In the genomic region with DNA sequence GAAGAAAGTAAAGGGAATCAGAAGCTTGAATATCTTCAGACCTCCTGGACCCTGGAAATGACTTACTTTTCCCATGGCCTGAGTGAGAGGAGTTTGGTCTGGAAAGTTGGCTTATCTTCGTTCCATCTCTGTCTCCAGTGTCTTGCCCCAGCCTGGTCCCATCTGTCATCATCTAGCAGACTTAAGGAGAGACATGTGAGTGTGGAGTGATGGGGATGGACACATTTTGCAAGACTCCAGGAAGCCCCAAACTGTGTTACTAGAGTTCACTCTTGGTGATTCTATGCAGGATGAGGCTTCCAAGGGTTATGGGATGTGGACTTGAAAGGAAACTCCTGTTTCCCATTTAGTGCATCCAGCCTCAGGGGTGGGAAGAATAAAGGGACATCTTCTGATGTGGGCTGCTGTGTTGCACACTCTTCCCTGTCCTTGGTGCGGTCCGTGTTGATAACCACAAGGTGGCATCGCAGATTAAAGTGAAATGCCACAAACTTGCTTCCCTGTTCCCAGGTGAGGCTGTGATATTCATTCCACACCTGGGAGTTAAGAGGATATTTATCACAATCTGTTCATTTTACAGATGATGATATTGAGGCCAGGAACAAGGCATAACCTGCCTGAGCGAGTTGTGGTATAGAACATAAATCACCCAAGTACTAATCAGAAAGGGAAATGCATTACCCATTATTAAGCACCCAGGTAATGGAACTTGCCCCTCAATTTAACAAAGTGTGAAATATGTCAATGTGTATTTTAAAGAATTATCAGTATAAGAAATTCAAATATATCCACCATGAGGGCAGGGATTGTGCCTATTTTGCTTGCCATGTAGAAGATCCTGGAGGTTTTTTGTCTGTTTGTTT, we compare ENCODE assay signal across 9 cellular contexts.
DNase-seq lines count a peak whose midpoint lies in the region; ATAC-seq and TF ChIP-seq lines count a peak whose summit lies in the region.
"Had no signal": no experiment of that assay in that cellular context is flagged by ENCODE, and none has a peak within 500 bp of the region (broad histone marks: within the 10 kb centered on the region; RNA-seq: fewer than 3 reads in every experiment).

No MANE protein-coding gene starts in this region.

- no peaks in the 10 kb centered on the region for H3K9me3 ChIP-seq in neural cell (ENCODE audit: low read length)

- no peaks in the 10 kb centered on the region for H3K9me2 ChIP-seq in neural cell (ENCODE audit: insufficient read depth, low read length)

- H3K36me3 Mint-ChIP-seq in endothelial cell (ENCODE audit: low read depth, unreplicated experiment) = no peaks in the 10 kb centered on the region
- H3K36me3 Mint-ChIP-seq in immature natural killer cell = no peaks in the 10 kb centered on the region
- no peaks in the 10 kb centered on the region for H3K36me3 Mint-ChIP-seq in activated CD4-positive, alpha-beta T cell treated with anti-CD3 and anti-CD28 coated beads for 36 hours (ENCODE audit: low read depth)
- H3K36me3 Mint-ChIP-seq: CD4-positive, CD25-positive, alpha-beta regulatory T cell had no signal

- H3K36me3 ChIP-seq in neural cell (ENCODE audit: insufficient read depth, low read length) = no peaks in the 10 kb centered on the region

- POLR2A ChIA-PET in activated CD4-positive, alpha-beta T cell treated with anti-CD3 and anti-CD28 coated beads for 36 hours (lab: Charles Lee) = no interaction called here

- H2AFZ ChIP-seq in neural cell (ENCODE audit: low read depth, low read length) = no peak overlapping the region

- no peaks in the 10 kb centered on the region for H3K27me3 ChIP-seq in neural cell (ENCODE audit: insufficient read depth, low read depth, low read length)

- DNase-seq in NCI-H146 (lab: John Stamatoyannopoulos, UW) (peak; percentile 2), NCI-H146 treated with DMSO at 0.1 percent for 48 hours (lab: John Stamatoyannopoulos, UW; ENCODE audit: unreplicated experiment) (no peak), NCI-H460 (ENCODE audit: extremely low read depth, low read depth) (peak; percentile 66), endothelial cell (ENCODE audit: low spot score) (peak; percentile 36), CD1c-positive myeloid dendritic cell (ENCODE audit: extremely low spot score) (no peak), immature natural killer cell (no peak)
- DNase-seq in activated CD4-positive, alpha-beta T cell treated with anti-CD3 and anti-CD28 coated beads for 36 hours = no peak

- no peak overlapping the region for H3K27ac Mint-ChIP-seq in endothelial cell (ENCODE audit: unreplicated experiment)
- H3K27ac Mint-ChIP-seq in immature natural killer cell = no peak overlapping the region
- H3K27ac Mint-ChIP-seq in activated CD4-positive, alpha-beta T cell treated with anti-CD3 and anti-CD28 coated beads for 36 hours = no peak overlapping the region

- no peak overlapping the region for H3K4me3 ChIP-seq in neural cell (ENCODE audit: low read length)

- no peak overlapping the region for H3K4me2 ChIP-seq in neural cell (ENCODE audit: low read length)

- H3K27ac ChIP-seq in neural cell (ENCODE audit: low read length) = no peak overlapping the region

- H3F3A ChIP-seq in neural cell (ENCODE audit: insufficient read depth, low read length, poor library complexity, severe bottlenecking) = no peaks in the 10 kb centered on the region

- H3K4me3 Mint-ChIP-seq in endothelial cell (ENCODE audit: unreplicated experiment) = no peak overlapping the region
- no peak overlapping the region for H3K4me3 Mint-ChIP-seq in immature natural killer cell
- H3K4me3 Mint-ChIP-seq in activated CD4-positive, alpha-beta T cell treated with anti-CD3 and anti-CD28 coated beads for 36 hours = no peak overlapping the region
- H3K4me3 Mint-ChIP-seq: CD4-positive, CD25-positive, alpha-beta regulatory T cell had no signal

- peak; percentile 73 for TF ChIP-seq RAD21 in neural cell (conservative IDR thresholded peaks at IDR 0.05)

- no peaks in the 10 kb centered on the region for H3K9me3 Mint-ChIP-seq in endothelial cell (ENCODE audit: unreplicated experiment)
- H3K9me3 Mint-ChIP-seq in immature natural killer cell = peaks cover 0 to 12% (median 2%) of the 10 kb centered on the region in 6 donors
- no peaks in the 10 kb centered on the region for H3K9me3 Mint-ChIP-seq in activated CD4-positive, alpha-beta T cell treated with anti-CD3 and anti-CD28 coated beads for 36 hours (ENCODE audit: low read depth)

- TF ChIP-seq CTCF in endothelial cell (IDR thresholded peaks at IDR 0.05; ENCODE audit: unreplicated experiment) (peak; percentile 52), neural cell (IDR thresholded peaks at IDR 0.05; ENCODE audit: poor library complexity, severe bottlenecking) (peak; percentile 65)

- no peak overlapping the region for H3K9ac ChIP-seq in neural cell (ENCODE audit: low read length)

- ATAC-seq in activated CD4-positive, alpha-beta T cell treated with anti-CD3 and anti-CD28 coated beads for 36 hours = no peak

- H4K20me1 ChIP-seq in neural cell (ENCODE audit: insufficient read depth) = no peaks in the 10 kb centered on the region

- no peaks in the 10 kb centered on the region for H3K27me3 Mint-ChIP-seq in endothelial cell (ENCODE audit: unreplicated experiment)
- H3K27me3 Mint-ChIP-seq in immature natural killer cell (ENCODE audit: low read depth in 3 of 3) = no peaks in the 10 kb centered on the region
- no peaks in the 10 kb centered on the region for H3K27me3 Mint-ChIP-seq in activated CD4-positive, alpha-beta T cell treated with anti-CD3 and anti-CD28 coated beads for 36 hours
- H3K27me3 Mint-ChIP-seq: CD4-positive, CD25-positive, alpha-beta regulatory T cell had no signal

- TF ChIP-seq EP300 in neural cell (conservative IDR thresholded peaks at IDR 0.05; ENCODE audit: poor library complexity, severe bottlenecking) = no peak

- intact Hi-C loops in activated CD4-positive, alpha-beta T cell treated with anti-CD3 and anti-CD28 coated beads for 36 hours (cut with DNase I, micrococcal nuclease) = loop anchor here in 1 of 2 experiments (1.0 to 10.0 kb wide), 2 partner anchors 689 to 781 kb away; no protein-coding TSS in a partner anchor

- no peaks in the 10 kb centered on the region for H3K79me2 ChIP-seq in neural cell (replicated peaks; ENCODE audit: insufficient read depth, low read length)

- H3K4me1 Mint-ChIP-seq in endothelial cell (ENCODE audit: unreplicated experiment) = peaks cover 4% of the 10 kb centered on the region
- H3K4me1 Mint-ChIP-seq in immature natural killer cell = no peaks in the 10 kb centered on the region
- H3K4me1 Mint-ChIP-seq in activated CD4-positive, alpha-beta T cell treated with anti-CD3 and anti-CD28 coated beads for 36 hours = no peaks in the 10 kb centered on the region
- H3K4me1 Mint-ChIP-seq: CD4-positive, CD25-positive, alpha-beta regulatory T cell had no signal

- CTCF ChIA-PET in activated CD4-positive, alpha-beta T cell treated with anti-CD3 and anti-CD28 coated beads for 36 hours (lab: Charles Lee) = no interaction called here

TF ChIP-seq in neural cell, 6 proteins besides CTCF, POLR2A, EP300 and RAD21:
- TF ChIP-seq POLR2AphosphoS5 (IDR thresholded peaks at IDR 0.05) = no peak
- no peak for TF ChIP-seq EZH2 (IDR thresholded peaks at IDR 0.05; ENCODE audit: borderline replicate concordance, insufficient read depth, low read length, poor library complexity, severe bottlenecking)
- TF ChIP-seq, protein P1, sequence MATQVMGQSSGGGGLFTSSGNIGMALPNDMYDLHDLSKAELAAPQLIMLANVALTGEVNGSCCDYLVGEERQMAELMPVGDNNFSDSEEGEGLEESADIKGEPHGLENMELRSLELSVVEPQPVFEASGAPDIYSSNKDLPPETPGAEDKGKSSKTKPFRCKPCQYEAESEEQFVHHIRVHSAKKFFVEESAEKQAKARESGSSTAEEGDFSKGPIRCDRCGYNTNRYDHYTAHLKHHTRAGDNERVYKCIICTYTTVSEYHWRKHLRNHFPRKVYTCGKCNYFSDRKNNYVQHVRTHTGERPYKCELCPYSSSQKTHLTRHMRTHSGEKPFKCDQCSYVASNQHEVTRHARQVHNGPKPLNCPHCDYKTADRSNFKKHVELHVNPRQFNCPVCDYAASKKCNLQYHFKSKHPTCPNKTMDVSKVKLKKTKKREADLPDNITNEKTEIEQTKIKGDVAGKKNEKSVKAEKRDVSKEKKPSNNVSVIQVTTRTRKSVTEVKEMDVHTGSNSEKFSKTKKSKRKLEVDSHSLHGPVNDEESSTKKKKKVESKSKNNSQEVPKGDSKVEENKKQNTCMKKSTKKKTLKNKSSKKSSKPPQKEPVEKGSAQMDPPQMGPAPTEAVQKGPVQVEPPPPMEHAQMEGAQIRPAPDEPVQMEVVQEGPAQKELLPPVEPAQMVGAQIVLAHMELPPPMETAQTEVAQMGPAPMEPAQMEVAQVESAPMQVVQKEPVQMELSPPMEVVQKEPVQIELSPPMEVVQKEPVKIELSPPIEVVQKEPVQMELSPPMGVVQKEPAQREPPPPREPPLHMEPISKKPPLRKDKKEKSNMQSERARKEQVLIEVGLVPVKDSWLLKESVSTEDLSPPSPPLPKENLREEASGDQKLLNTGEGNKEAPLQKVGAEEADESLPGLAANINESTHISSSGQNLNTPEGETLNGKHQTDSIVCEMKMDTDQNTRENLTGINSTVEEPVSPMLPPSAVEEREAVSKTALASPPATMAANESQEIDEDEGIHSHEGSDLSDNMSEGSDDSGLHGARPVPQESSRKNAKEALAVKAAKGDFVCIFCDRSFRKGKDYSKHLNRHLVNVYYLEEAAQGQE (IDR thresholded peaks at IDR 0.05; ENCODE audit: borderline replicate concordance) = no peak
- TF ChIP-seq SMC3 (conservative IDR thresholded peaks at IDR 0.05; ENCODE audit: poor library complexity) = peak; percentile 79
- no peak for TF ChIP-seq MXI1 (conservative IDR thresholded peaks at IDR 0.05; ENCODE audit: poor library complexity, severe bottlenecking)
- no peak for TF ChIP-seq TAF1 (IDR thresholded peaks at IDR 0.05; ENCODE audit: low read depth)

Comparison
In these comparisons a context has a peak if more than half of its experiments do, and no peak if none do; other contexts are left out.
1. DNase-seq: peak in NCI-H146 (single experiment), NCI-H460 (single experiment) and endothelial cell (single experiment); none in NCI-H146 treated with DMSO at 0.1 percent for 48 hours (single experiment), CD1c-positive myeloid dendritic cell (single experiment), immature natural killer cell (0 of 3) and activated CD4-positive, alpha-beta T cell treated with anti-CD3 and anti-CD28 coated beads for 36 hours (single experiment).